Comparison of ENCODE assay signal across 17 cellular contexts in genomic region chr4:156322592-156322991, GRCh38.
DNase-seq lines count a peak whose midpoint lies in the region; ATAC-seq and TF ChIP-seq lines count a peak whose summit lies in the region.
"Had no signal": no experiment of that assay in that cellular context is flagged by ENCODE, and none has a peak within 500 bp of the region (broad histone marks: within the 10 kb centered on the region; RNA-seq: fewer than 3 reads in every experiment).

No MANE protein-coding gene starts in this region.

- in situ Hi-C loops in Panc1 (cut with HindIII; ENCODE audit: low pct_unique_long_range_greater_than_20kb, low sequenced_read_pairs), result no loop called here

- no peak overlapping the region for H3K27ac ChIP-seq in Panc1 (ENCODE audit: low read length)
- no peak overlapping the region for H3K27ac ChIP-seq in neuronal stem cell (replicated peaks; ENCODE audit: low read length)
- H3K27ac ChIP-seq in right lobe of liver, result no peak overlapping the region
- no peak overlapping the region for H3K27ac ChIP-seq in stomach
- H3K27ac ChIP-seq in vagina, result no peak overlapping the region
- H3K27ac ChIP-seq: ovary, SJSA1 had no signal

- no peak overlapping the region for H2BK12ac ChIP-seq in neuronal stem cell (ENCODE audit: low read length)

- H2BK15ac ChIP-seq in neuronal stem cell (ENCODE audit: low read length), result no peak overlapping the region

- H3K9me3 ChIP-seq in Panc1 (ENCODE audit: control insufficient read depth, insufficient read depth, low read depth, low read length) (no peaks in the 10 kb centered on the region), neuronal stem cell (replicated peaks in 1 of 2; ENCODE audit: control insufficient read depth in 2 of 2, insufficient read depth in 1 of 2, low read depth in 1 of 2, low read length in 2 of 2) (no peaks in the 10 kb centered on the region), right lobe of liver (no peaks in the 10 kb centered on the region), stomach (peaks cover 0 to 4% (median 1%) of the 10 kb centered on the region in 4 donors), vagina (no peaks in the 10 kb centered on the region)
- H3K9me3 ChIP-seq: ovary, SJSA1 had no signal

- no peak overlapping the region for H2BK120ac ChIP-seq in neuronal stem cell (ENCODE audit: low read depth, low read length)

- no peak overlapping the region for H3K14ac ChIP-seq in neuronal stem cell (ENCODE audit: low read length)

- H3K4ac ChIP-seq in neuronal stem cell (ENCODE audit: low read length), result no peak overlapping the region

- H4K8ac ChIP-seq in neuronal stem cell (ENCODE audit: low read depth, low read length), result no peak overlapping the region

- intact Hi-C loops in Panc1 (cut with micrococcal nuclease; ENCODE audit: unreplicated experiment), result no loop called here
- intact Hi-C loops in right lobe of liver (cut with DNase I), result no loop called here
- intact Hi-C loops in stomach (cut with DNase I; ENCODE audit: low total_unique reads), result no loop called here
- intact Hi-C loops in vagina (cut with DNase I), result no loop called here

- TF ChIP-seq EP300 in stomach (IDR thresholded peaks at IDR 0.05), result no peak

- POLR2A ChIA-PET in Panc1 (lab: Charles Lee), result no interaction called here

- no peak overlapping the region for H3K4me2 ChIP-seq in neuronal stem cell (ENCODE audit: insufficient read depth, low read length, poor library complexity, severe bottlenecking)

- H3K36me3 ChIP-seq in Panc1 (ENCODE audit: control insufficient read depth, insufficient read depth, low read length) (no peaks in the 10 kb centered on the region), neuronal stem cell (replicated peaks in 1 of 2; ENCODE audit: control insufficient read depth in 2 of 2, insufficient read depth in 2 of 2, low read length in 2 of 2) (no peaks in the 10 kb centered on the region), right lobe of liver (no peaks in the 10 kb centered on the region), stomach (no peaks in the 10 kb centered on the region), vagina (no peaks in the 10 kb centered on the region)
- H3K36me3 ChIP-seq: ovary, SJSA1 had no signal

- no peak overlapping the region for H4K91ac ChIP-seq in neuronal stem cell (ENCODE audit: low read depth, low read length, poor library complexity)

- BruUV-seq in Panc1 (replicated peaks; lab: Mats Ljungman, UMichigan), result no TSS peak

- no peak for TF ChIP-seq CTCF in Panc1 (IDR thresholded peaks at IDR 0.05)
- TF ChIP-seq CTCF in epithelial cell of esophagus (IDR thresholded peaks at IDR 0.05; ENCODE audit: insufficient read depth, low read depth, low read length, missing control alignments), result no peak
- TF ChIP-seq CTCF in right lobe of liver (IDR thresholded peaks at IDR 0.05), result no peak
- no peak for TF ChIP-seq CTCF in stomach (IDR thresholded peaks at IDR 0.05)
- TF ChIP-seq CTCF in vagina (IDR thresholded peaks at IDR 0.05), result no peak

- H3K4me1 ChIP-seq in Panc1 (ENCODE audit: control insufficient read depth, insufficient read depth, low read length) (no peaks in the 10 kb centered on the region), neuronal stem cell (ENCODE audit: control insufficient read depth in 2 of 2, insufficient read depth in 1 of 2, low read depth in 1 of 2, low read length in 2 of 2) (no peaks in the 10 kb centered on the region), right lobe of liver (no peaks in the 10 kb centered on the region), stomach (no peaks in the 10 kb centered on the region), vagina (no peaks in the 10 kb centered on the region)

- peak overlapping the region; percentile 29 for H2AFZ ChIP-seq in neuronal stem cell (ENCODE audit: low read length)

- DNase-seq in COLO829 (ENCODE audit: low spot score) (peak; percentile 13), Panc1 (ENCODE audit: low read depth, low spot score) (peak; percentile 42), epithelial cell of esophagus (ENCODE audit: low read depth) (peak; percentile 87), neuronal stem cell (ENCODE audit: low spot score) (no peak), right lobe of liver (no peak), stomach (no peak), vagina (ENCODE audit: extremely low spot score in 2 of 2) (no peak)
- DNase-seq in stimulated activated CD4-positive, alpha-beta T cell treated with anti-CD3 and anti-CD28 coated beads, Interleukin-4, amount 100 ng/mL, for 4 hours, result no peak
- DNase-seq: activated B cell treated with CpG ODN at 0.5 μM for 24 hours; activated CD8-positive, alpha-beta memory T cell treated with anti-CD3 and anti-CD28 coated beads, Interleukin-2, amount 50 U/mL, for 48 hours; activated naive CD8-positive, alpha-beta T cell treated with anti-CD3 and anti-CD28 coated beads, Interleukin-2, amount 10 ng/mL, durations not matched to agents 7 days and 5 days; hippocampal formation; NCI-H2029; ovary; stimulated activated naive CD4-positive, alpha-beta T cell treated with Interleukin-2 at 50 U/mL for 16 hours had no signal

- H2BK5ac ChIP-seq in neuronal stem cell (ENCODE audit: low read length), result no peak overlapping the region

- no peak overlapping the region for H2AK5ac ChIP-seq in neuronal stem cell (ENCODE audit: low read depth, low read length)

- H3K27me3 ChIP-seq in Panc1 (ENCODE audit: control insufficient read depth, insufficient read depth, low read length) (no peaks in the 10 kb centered on the region), neuronal stem cell (ENCODE audit: control insufficient read depth in 3 of 3, insufficient read depth in 3 of 3, low read depth in 1 of 3, low read length in 3 of 3) (no peaks in the 10 kb centered on the region), right lobe of liver (no peaks in the 10 kb centered on the region), stomach (no peaks in the 10 kb centered on the region), vagina (no peaks in the 10 kb centered on the region)
- H3K27me3 ChIP-seq: ovary, SJSA1 had no signal

- no peak overlapping the region for H3K23ac ChIP-seq in neuronal stem cell (ENCODE audit: low read depth, low read length, poor library complexity)

- no peak overlapping the region for H3K18ac ChIP-seq in neuronal stem cell (ENCODE audit: low read length)

- ATAC-seq in Panc1 (no peak), right lobe of liver (no peak)

- TF ChIP-seq POLR2A in right lobe of liver (IDR thresholded peaks at IDR 0.05) (no peak), stomach (IDR thresholded peaks at IDR 0.05) (no peak), vagina (IDR thresholded peaks at IDR 0.05) (no peak)

- H3K79me1 ChIP-seq in neuronal stem cell (ENCODE audit: low read depth, low read length), result no peaks in the 10 kb centered on the region

- no peak overlapping the region for H3K9ac ChIP-seq in neuronal stem cell (ENCODE audit: low read depth, low read length, poor library complexity)

- H3K4me3 ChIP-seq in Panc1 (ENCODE audit: low read depth in 2 of 2, low read length in 2 of 2), result no peak overlapping the region
- H3K4me3 ChIP-seq in epithelial cell of esophagus (ENCODE audit: low read length), result no peak overlapping the region
- no peak overlapping the region for H3K4me3 ChIP-seq in neuronal stem cell (ENCODE audit: low read length in 2 of 2)
- H3K4me3 ChIP-seq in right lobe of liver, result no peak overlapping the region
- H3K4me3 ChIP-seq in stomach, result no peak overlapping the region
- H3K4me3 ChIP-seq in vagina, result no peak overlapping the region
- H3K4me3 ChIP-seq: lung, ovary, SJSA1 had no signal

- CTCF ChIA-PET in Panc1 (lab: Charles Lee), result no interaction called here

Comparison
In these comparisons a context has a peak if more than half of its experiments do, and no peak if none do; other contexts are left out.
1. DNase-seq: peak in COLO829 (single experiment), Panc1 (single experiment) and epithelial cell of esophagus (single experiment); none in neuronal stem cell (single experiment), right lobe of liver (0 of 3), stomach (single experiment), vagina (0 of 2) and stimulated activated CD4-positive, alpha-beta T cell treated with anti-CD3 and anti-CD28 coated beads, Interleukin-4, amount 100 ng/mL, for 4 hours (0 of 2).